24 cellular contexts compared by ENCODE assay signal in the genomic region with DNA sequence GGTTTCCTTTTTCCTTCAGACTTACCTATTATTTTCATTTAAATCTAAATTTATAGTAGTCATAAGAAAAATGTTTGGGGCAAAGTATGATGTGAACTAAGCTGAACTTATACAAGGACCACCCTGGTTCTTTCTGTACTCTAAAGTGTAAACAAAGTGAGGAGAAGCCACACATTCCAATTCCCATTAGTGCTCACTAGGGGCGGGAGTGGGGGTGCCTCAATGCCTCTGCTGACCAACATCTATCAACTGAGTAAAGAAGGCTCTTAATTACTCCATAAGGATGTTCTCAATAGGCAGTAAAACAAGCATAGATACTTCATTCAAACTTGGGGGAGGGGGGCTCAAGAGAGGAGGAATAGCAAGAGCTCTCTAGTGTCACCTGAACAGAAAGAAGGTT.
"Had no signal": no experiment of that assay in that cellular context is flagged by ENCODE, and none has a peak within 500 bp of the region (broad histone marks: within the 10 kb centered on the region; RNA-seq: fewer than 3 reads in every experiment).

No MANE protein-coding gene starts in this region.

- H3K9me3 Mint-ChIP-seq: activated CD4-positive, alpha-beta memory T cell treated with anti-CD3 and anti-CD28 coated beads for 36 hours; activated CD4-positive, alpha-beta T cell treated with anti-CD3 and anti-CD28 coated beads, Interleukin-2, amount 10 ng/mL, durations not matched to agents 7 days and 5 days; activated naive CD4-positive, alpha-beta T cell treated with anti-CD3 and anti-CD28 coated beads for 36 hours; activated T-cell treated with anti-CD3 and anti-CD28 coated beads, Interleukin-2, amount 50 U/mL, for 4 hours; brain; central memory CD8-positive, alpha-beta T cell; T-cell had no signal

- FAIRE-seq: astrocyte had no signal

- H3K27ac ChIP-seq: SK-N-MC had no signal

- DNase-seq: activated CD4-positive, alpha-beta memory T cell treated with anti-CD3 and anti-CD28 coated beads for 36 hours; activated CD4-positive, alpha-beta T cell treated with anti-CD3 and anti-CD28 coated beads, Interleukin-2, amount 10 ng/mL, durations not matched to agents 7 days and 5 days; activated CD4-positive, CD25-positive, alpha-beta regulatory T cell; activated CD8-positive, alpha-beta memory T cell treated with anti-CD3 and anti-CD28 coated beads for 24 hours; activated gamma-delta T cell; activated naive CD4-positive, alpha-beta T cell treated with anti-CD3 and anti-CD28 coated beads for 36 hours; activated T-cell treated with anti-CD3 and anti-CD28 coated beads, Interleukin-2, amount 50 U/mL, for 4 hours; amygdala; NCI-H1048; NCI-H146; NCI-H187 treated with DMSO at 0.1 percent for 48 hours; NCI-H2081 treated with DMSO at 0.1 percent for 48 hours; NCI-H446; NCI-H524; PC-3; SIG-M5; T-cell; T-helper 2 cell; T1000 had no signal

- H3K27ac Mint-ChIP-seq: activated CD4-positive, alpha-beta memory T cell treated with anti-CD3 and anti-CD28 coated beads for 36 hours; activated CD4-positive, alpha-beta T cell treated with anti-CD3 and anti-CD28 coated beads, Interleukin-2, amount 10 ng/mL, durations not matched to agents 7 days and 5 days; activated naive CD4-positive, alpha-beta T cell treated with anti-CD3 and anti-CD28 coated beads for 36 hours; activated naive CD8-positive, alpha-beta T cell; brain; T-cell had no signal

- H3K4me1 Mint-ChIP-seq: activated CD4-positive, alpha-beta T cell treated with anti-CD3 and anti-CD28 coated beads, Interleukin-2, amount 10 ng/mL, durations not matched to agents 7 days and 5 days; brain; central memory CD8-positive, alpha-beta T cell; T-cell had no signal

- H3K4me3 Mint-ChIP-seq: activated CD4-positive, alpha-beta memory T cell treated with anti-CD3 and anti-CD28 coated beads for 36 hours; activated CD4-positive, alpha-beta T cell treated with anti-CD3 and anti-CD28 coated beads, Interleukin-2, amount 10 ng/mL, durations not matched to agents 7 days and 5 days; activated naive CD4-positive, alpha-beta T cell treated with anti-CD3 and anti-CD28 coated beads for 36 hours; activated naive CD8-positive, alpha-beta T cell; activated T-cell treated with anti-CD3 and anti-CD28 coated beads, Interleukin-2, amount 50 U/mL, for 4 hours; brain; central memory CD8-positive, alpha-beta T cell; T-cell had no signal

- H3K27me3 Mint-ChIP-seq: brain had no signal

- H3K4me3 ChIP-seq: SK-N-MC had no signal

- H3K36me3 Mint-ChIP-seq: activated CD4-positive, alpha-beta memory T cell treated with anti-CD3 and anti-CD28 coated beads for 36 hours; activated naive CD8-positive, alpha-beta T cell; T-cell had no signal
